ENCODE assay signal across 19 cellular contexts in genomic region chr16:81896902-81897301, GRCh38.
"Had no signal": no experiment of that assay in that cellular context is flagged by ENCODE, and none has a peak within 500 bp of the region (broad histone marks: within the 10 kb centered on the region; RNA-seq: fewer than 3 reads in every experiment).

No MANE protein-coding gene starts in this region.

- H3K4me3 Mint-ChIP-seq: activated CD4-positive, alpha-beta T cell treated with anti-CD3 and anti-CD28 coated beads, Interleukin-2, amount 10 ng/mL, durations not matched to agents 24 days and 14 days; activated CD8-positive, alpha-beta T cell treated with anti-CD3 and anti-CD28 coated beads for 36 hours; activated naive CD4-positive, alpha-beta T cell treated with anti-CD3 and anti-CD28 coated beads, Interleukin-2, amount 50 U/mL, for 24 hours; activated T-cell treated with anti-CD3 and anti-CD28 coated beads, Interleukin-2, amount 50 U/mL, for 24 hours; dendritic cell treated with granulocyte-macrophage colony-stimulating factor and Interleukin-4, amounts not matched to agents 40 ng/mL and 50 ng/mL, for 4 days; effector memory CD8-positive, alpha-beta T cell; mesothelial cell of epicardium; nephron; stimulated activated naive CD8-positive, alpha-beta T cell treated with anti-CD3 and anti-CD28 coated beads, Interleukin-15, Interleukin-2, amounts not matched to agents 100 ng/mL and 50 ng/mL, for 24 hours had no signal

- H3K4me1 Mint-ChIP-seq: activated CD4-positive, alpha-beta T cell treated with anti-CD3 and anti-CD28 coated beads, Interleukin-2, amount 10 ng/mL, durations not matched to agents 24 days and 14 days; activated naive CD4-positive, alpha-beta T cell treated with anti-CD3 and anti-CD28 coated beads, Interleukin-2, amount 50 U/mL, for 24 hours; mesothelial cell of epicardium had no signal

- DNase-seq: activated CD4-positive, alpha-beta T cell treated with anti-CD3 and anti-CD28 coated beads, Interleukin-2, amount 10 ng/mL, durations not matched to agents 24 days and 14 days; activated CD8-positive, alpha-beta T cell treated with anti-CD3 and anti-CD28 coated beads for 36 hours; activated T-cell treated with anti-CD3 and anti-CD28 coated beads, Interleukin-2, amount 50 U/mL, for 24 hours; effector memory CD8-positive, alpha-beta T cell; foreskin keratinocyte; hippocampal formation; islet precursor cell; left colon; nucleus accumbens; retina; stimulated activated CD4-positive, alpha-beta T cell treated with anti-CD3 and anti-CD28 coated beads, Interleukin-2, amount 100 ng/mL, for 24 hours; T-helper 1 cell; T-helper 9 cell; trophoblast cell had no signal

- H3K27me3 Mint-ChIP-seq: activated CD4-positive, alpha-beta T cell treated with anti-CD3 and anti-CD28 coated beads, Interleukin-2, amount 10 ng/mL, durations not matched to agents 24 days and 14 days; activated CD8-positive, alpha-beta T cell treated with anti-CD3 and anti-CD28 coated beads for 36 hours; activated naive CD4-positive, alpha-beta T cell treated with anti-CD3 and anti-CD28 coated beads, Interleukin-2, amount 50 U/mL, for 24 hours; activated T-cell treated with anti-CD3 and anti-CD28 coated beads, Interleukin-2, amount 50 U/mL, for 24 hours; dendritic cell treated with granulocyte-macrophage colony-stimulating factor and Interleukin-4, amounts not matched to agents 40 ng/mL and 50 ng/mL, for 4 days; effector memory CD8-positive, alpha-beta T cell; stimulated activated naive CD8-positive, alpha-beta T cell treated with anti-CD3 and anti-CD28 coated beads, Interleukin-15, Interleukin-2, amounts not matched to agents 100 ng/mL and 50 ng/mL, for 24 hours had no signal

- H3K27ac Mint-ChIP-seq: activated CD4-positive, alpha-beta T cell treated with anti-CD3 and anti-CD28 coated beads, Interleukin-2, amount 10 ng/mL, durations not matched to agents 24 days and 14 days; activated CD8-positive, alpha-beta T cell treated with anti-CD3 and anti-CD28 coated beads for 36 hours; activated naive CD4-positive, alpha-beta T cell treated with anti-CD3 and anti-CD28 coated beads, Interleukin-2, amount 50 U/mL, for 24 hours; activated T-cell treated with anti-CD3 and anti-CD28 coated beads, Interleukin-2, amount 50 U/mL, for 24 hours; dendritic cell treated with granulocyte-macrophage colony-stimulating factor and Interleukin-4, amounts not matched to agents 40 ng/mL and 50 ng/mL, for 4 days; effector memory CD8-positive, alpha-beta T cell; mesothelial cell of epicardium; nephron; stimulated activated naive CD8-positive, alpha-beta T cell treated with anti-CD3 and anti-CD28 coated beads, Interleukin-15, Interleukin-2, amounts not matched to agents 100 ng/mL and 50 ng/mL, for 24 hours had no signal

- ATAC-seq: activated CD8-positive, alpha-beta T cell treated with anti-CD3 and anti-CD28 coated beads for 36 hours; effector memory CD8-positive, alpha-beta T cell; foreskin keratinocyte; left colon had no signal

- H3K9me3 Mint-ChIP-seq: activated CD4-positive, alpha-beta T cell treated with anti-CD3 and anti-CD28 coated beads, Interleukin-2, amount 10 ng/mL, durations not matched to agents 24 days and 14 days; activated CD8-positive, alpha-beta T cell treated with anti-CD3 and anti-CD28 coated beads for 36 hours; activated naive CD4-positive, alpha-beta T cell treated with anti-CD3 and anti-CD28 coated beads, Interleukin-2, amount 50 U/mL, for 24 hours; activated T-cell treated with anti-CD3 and anti-CD28 coated beads, Interleukin-2, amount 50 U/mL, for 24 hours; dendritic cell treated with granulocyte-macrophage colony-stimulating factor and Interleukin-4, amounts not matched to agents 40 ng/mL and 50 ng/mL, for 4 days; effector memory CD8-positive, alpha-beta T cell; mesothelial cell of epicardium; nephron; stimulated activated naive CD8-positive, alpha-beta T cell treated with anti-CD3 and anti-CD28 coated beads, Interleukin-15, Interleukin-2, amounts not matched to agents 100 ng/mL and 50 ng/mL, for 24 hours had no signal

- H3K36me3 Mint-ChIP-seq: activated naive CD4-positive, alpha-beta T cell treated with anti-CD3 and anti-CD28 coated beads, Interleukin-2, amount 50 U/mL, for 24 hours; mesothelial cell of epicardium had no signal
